Comparison of ENCODE assay signal across 8 cellular contexts in genomic region chr14:71372411-71372838, GRCh38. TPM values are rescaled to one million over a fixed set of nuclear protein-coding genes. Genes with fewer than 3 reads are reported as not detected.
DNase-seq lines count a peak whose midpoint lies in the region; ATAC-seq, FAIRE-seq and TF ChIP-seq lines count a peak whose summit lies in the region.

No MANE protein-coding gene starts in this region.

- H3K4me3 ChIP-seq in adipocyte (ENCODE audit: low read length) (no peak overlapping the region), aorta (ENCODE audit: low read length in 2 of 2) (no peak overlapping the region), kidney (ENCODE audit: low read length in 2 of 2) (no peak overlapping the region)

- DNase-seq in 8988T, result peak; percentile 15
- DNase-seq in HFFc6, result peak; percentile 50
- DNase-seq in adipocyte (ENCODE audit: low read depth), result peak; percentile 83
- DNase-seq in aorta, result no peak
- no peak for DNase-seq in kidney

- 26 to 30% methylated on average over 4 of the region's 4 CpGs for WGBS in aorta, 2 donors

- H3K4me1 ChIP-seq in adipocyte (ENCODE audit: control insufficient read depth, insufficient read depth, low read length) (peaks cover 12% of the 10 kb centered on the region), aorta (ENCODE audit: control insufficient read depth in 1 of 2, insufficient read depth in 2 of 2, low read length in 2 of 2) (no peaks in the 10 kb centered on the region), kidney (ENCODE audit: control insufficient read depth in 1 of 2, insufficient read depth in 1 of 2, low read depth in 1 of 2, low read length in 2 of 2) (no peaks in the 10 kb centered on the region)

- ATAC-seq in aorta (ENCODE audit: low FRiP score) (no peak), HG03039 (IDR thresholded peaks at IDR 0.05; ENCODE audit: unreplicated experiment) (no peak), GM18519 (IDR thresholded peaks at IDR 0.05; ENCODE audit: low FRiP score, unreplicated experiment) (no peak)

- no peaks in the 10 kb centered on the region for H3K36me3 ChIP-seq in adipocyte (ENCODE audit: control insufficient read depth, insufficient read depth, low read length, severe bottlenecking)
- no peaks in the 10 kb centered on the region for H3K36me3 ChIP-seq in aorta (ENCODE audit: control insufficient read depth in 1 of 2, insufficient read depth in 2 of 2, low read length in 1 of 2)
- H3K36me3 ChIP-seq in kidney (ENCODE audit: control insufficient read depth in 1 of 2, insufficient read depth in 2 of 2, low read length in 2 of 2), result no peaks in the 10 kb centered on the region

- H3K27ac Mint-ChIP-seq in HFFc6, result peak overlapping the region; percentile 70

- peak overlapping the region; percentile 63 for H3K4me3 Mint-ChIP-seq in HFFc6

- H3K9ac ChIP-seq in adipocyte (ENCODE audit: low read length), result no peak overlapping the region
- H3K9ac ChIP-seq in kidney (ENCODE audit: low read length in 2 of 2), result no peak overlapping the region

- H3K36me3 Mint-ChIP-seq in HFFc6 (ENCODE audit: low read depth), result no peaks in the 10 kb centered on the region; the same call in 1 of the 2 replicates

- peaks cover 5% of the 10 kb centered on the region; the same call in 1 of the 2 replicates for H3K9me3 Mint-ChIP-seq in HFFc6

- H3K27ac ChIP-seq in layer of hippocampus (ENCODE audit: low read depth, low read length) (peak overlapping the region; percentile 46), aorta (ENCODE audit: low read depth in 1 of 2, low read length in 2 of 2) (no peak overlapping the region), kidney (ENCODE audit: low read depth in 2 of 2, low read length in 2 of 2) (no peak overlapping the region)

- H3K27me3 ChIP-seq in adipocyte (replicated peaks; ENCODE audit: control insufficient read depth, insufficient read depth, low read length), result no peaks in the 10 kb centered on the region
- H3K27me3 ChIP-seq in layer of hippocampus (ENCODE audit: control insufficient read depth, insufficient read depth, low read length), result no peaks in the 10 kb centered on the region
- no peaks in the 10 kb centered on the region for H3K27me3 ChIP-seq in aorta (ENCODE audit: control insufficient read depth in 1 of 2, insufficient read depth in 2 of 2, low read length in 1 of 2)

- intact Hi-C loops in aorta (cut with DNase I) (no loop called here), kidney (cut with DNase I) (no loop called here)

- no peaks in the 10 kb centered on the region for H3K9me3 ChIP-seq in adipocyte (ENCODE audit: control insufficient read depth, low read length)
- no peaks in the 10 kb centered on the region for H3K9me3 ChIP-seq in aorta (ENCODE audit: control insufficient read depth, low read length)
- no peaks in the 10 kb centered on the region for H3K9me3 ChIP-seq in kidney (ENCODE audit: control insufficient read depth in 1 of 2, low read length in 2 of 2)

- TF ChIP-seq CTCF in HFFc6 (IDR thresholded peaks at IDR 0.05) (no peak), kidney (IDR thresholded peaks at IDR 0.05; ENCODE audit: borderline replicate concordance, extremely low read depth, insufficient read depth) (no peak)

- no peak for FAIRE-seq in kidney (lab: Jason Lieb, UNC)

- no peaks in the 10 kb centered on the region for H3K27me3 Mint-ChIP-seq in HFFc6 (ENCODE audit: insufficient read depth)

- H3K4me1 Mint-ChIP-seq in HFFc6 (ENCODE audit: low read depth), result peaks cover 20% of the 10 kb centered on the region

RNA-seq across cellular contexts. Expression of gene SIPA1L1, which starts 52.1 kb away (rescaled TPM):
- 100 to 1,000 TPM; 108 to 125 (median 124) TPM for total RNA-seq in HFFc6 (2021; fragmentation: NEBNext Ultra II Directional; extraction: Animal tissue kit (Norgen Biotek cat#: 25700))
- total RNA-seq in aorta, result 10 to 100 TPM; 54.8 to 73.5 TPM
- polyA plus RNA-seq in aorta, result 10 to 100 TPM in 1 of 2 donors, 1 to 10 TPM in 1; 7.9 to 44.1 TPM
- 79.1 TPM for total RNA-seq in kidney
- polyA plus RNA-seq in kidney (ENCODE audit: insufficient read depth, low read depth, low replicate concordance), result 23.3 TPM

Comparison
In these comparisons a context has a peak if more than half of its experiments do, and no peak if none do; other contexts are left out.
1. DNase-seq: peak in 8988T (single experiment), HFFc6 (single experiment) and adipocyte (single experiment); none in aorta (0 of 2) and kidney (single experiment).